Comparison of ENCODE assay signal across 11 cellular contexts in genomic region chr3:194984624-194985023, GRCh38.
DNase-seq lines count a peak whose midpoint lies in the region; ATAC-seq, FAIRE-seq and TF ChIP-seq lines count a peak whose summit lies in the region.
"Had no signal": no experiment of that assay in that cellular context is flagged by ENCODE, and none has a peak within 500 bp of the region (broad histone marks: within the 10 kb centered on the region; RNA-seq: fewer than 3 reads in every experiment).

No MANE protein-coding gene starts in this region.

- TF ChIP-seq CTCF in GM23338 (conservative IDR thresholded peaks at IDR 0.05; ENCODE audit: low read depth in 2 of 2) = no peak
- no peak for TF ChIP-seq CTCF in colonic mucosa (IDR thresholded peaks at IDR 0.05)
- TF ChIP-seq CTCF in lower lobe of right lung (IDR thresholded peaks at IDR 0.05) = no peak

- peak overlapping the region; percentile 64; the same call in 1 of the 2 replicates for H3K4me2 ChIP-seq in GM23338

- peak overlapping the region; percentile 49; the same call in 2 of the 3 replicates for H3K4me3 Mint-ChIP-seq in GM23338
- H3K4me3 Mint-ChIP-seq: activated T-cell treated with anti-CD3 and anti-CD28 coated beads, Interleukin-2, amount 50 U/mL, for 4 hours; CD8-positive, alpha-beta T cell had no signal

- H3F3A ChIP-seq in GM23338 (replicated peaks; ENCODE audit: low read depth) = no peaks in the 10 kb centered on the region

- peaks cover 3% of the 10 kb centered on the region; the same call in 1 of the 3 replicates for H3K9me3 Mint-ChIP-seq in GM23338

- no peaks in the 10 kb centered on the region for H3K36me3 Mint-ChIP-seq in GM23338 (ENCODE audit: low read depth)
- H3K36me3 Mint-ChIP-seq: CD8-positive, alpha-beta T cell had no signal

- H3K9me2 ChIP-seq in GM23338 (ENCODE audit: insufficient read depth) = 0 out of 2 replicates have a peak, but pooled peaks cover 3% of the 10 kb centered on the region

- H3K9me3 ChIP-seq in colonic mucosa = no peaks in the 10 kb centered on the region
- no peaks in the 10 kb centered on the region for H3K9me3 ChIP-seq in lower lobe of right lung
- no peaks in the 10 kb centered on the region for H3K9me3 ChIP-seq in small intestine (ENCODE audit: control insufficient read depth, low read depth)

- peak overlapping the region; percentile 41; the same call in 1 of the 2 replicates for H3K4me3 ChIP-seq in GM23338
- H3K4me3 ChIP-seq in colonic mucosa = peak overlapping the region; percentile 30
- peak overlapping the region; percentile 36 for H3K4me3 ChIP-seq in lower lobe of right lung
- peak overlapping the region in 1 of 2 donors; percentile 6 for H3K4me3 ChIP-seq in small intestine (ENCODE audit: low read depth in 1 of 2, low read length in 2 of 2)

- H3K4me1 ChIP-seq in GM23338 (ENCODE audit: insufficient read depth) (no peaks in the 10 kb centered on the region), colonic mucosa (peaks cover 5% of the 10 kb centered on the region), lower lobe of right lung (no peaks in the 10 kb centered on the region), small intestine (ENCODE audit: control insufficient read depth in 2 of 2, insufficient read depth in 1 of 2, low read depth in 1 of 2, low read length in 1 of 2) (no peaks in the 10 kb centered on the region)

- intact Hi-C loops in colonic mucosa (cut with DNase I) (loop anchor here (5.0 to 10.0 kb wide), 2 partner anchors 270 to 302 kb away; no protein-coding TSS in a partner anchor), lower lobe of right lung (cut with DNase I) (no loop called here)

- no peak overlapping the region for H3K27ac ChIP-seq in GM23338 (ENCODE audit: low read depth)
- peak overlapping the region; percentile 13 for H3K27ac ChIP-seq in colonic mucosa
- H3K27ac ChIP-seq in lower lobe of right lung = no peak overlapping the region
- no peak overlapping the region for H3K27ac ChIP-seq in small intestine (ENCODE audit: low read depth in 1 of 2, low read length in 1 of 2)

- H3K9ac ChIP-seq in colonic mucosa (ENCODE audit: low read depth in 2 of 2, low read length in 2 of 2) = peak overlapping the region in 1 of 2 donors; percentile 34

- WGBS in small intestine, 3 donors = 16 to 60% (median 33%) methylated on average over 9 of the region's 9 CpGs

- H3K4me1 Mint-ChIP-seq in GM23338 = peaks cover 10% of the 10 kb centered on the region

- H3K27ac Mint-ChIP-seq in GM23338 = no peak overlapping the region
- H3K27ac Mint-ChIP-seq: CD8-positive, alpha-beta T cell had no signal

- no peaks in the 10 kb centered on the region for H4K20me1 ChIP-seq in GM23338 (replicated peaks; ENCODE audit: insufficient read depth)

- no peaks in the 10 kb centered on the region for H3K36me3 ChIP-seq in GM23338 (ENCODE audit: insufficient read depth)
- no peaks in the 10 kb centered on the region for H3K36me3 ChIP-seq in colonic mucosa
- H3K36me3 ChIP-seq in lower lobe of right lung = no peaks in the 10 kb centered on the region
- H3K36me3 ChIP-seq in small intestine (ENCODE audit: control insufficient read depth in 2 of 2, insufficient read depth in 2 of 2, low read length in 2 of 2) = no peaks in the 10 kb centered on the region

- H3K27me3 Mint-ChIP-seq in GM23338 (ENCODE audit: insufficient read depth, low read depth, poor library complexity) = peaks cover 10% of the 10 kb centered on the region

- FAIRE-seq in small intestine (lab: Jason Lieb, UNC) = no peak

- H3K27me3 ChIP-seq in GM23338 (ENCODE audit: insufficient read depth) (no peaks in the 10 kb centered on the region), colonic mucosa (peaks cover 3% of the 10 kb centered on the region), lower lobe of right lung (ENCODE audit: low read depth) (no peaks in the 10 kb centered on the region), small intestine (ENCODE audit: control insufficient read depth in 2 of 2, insufficient read depth in 2 of 2, low read length in 2 of 2) (no peaks in the 10 kb centered on the region)

- no peak for DNase-seq in GM23338 (ENCODE audit: low spot score)
- peak; percentile 63 for DNase-seq in colonic mucosa
- no peak for DNase-seq in lower lobe of right lung
- DNase-seq in small intestine = peak; percentile 42
- DNase-seq in stimulated activated CD4-positive, alpha-beta T cell treated with anti-CD3 and anti-CD28 coated beads, Interleukin-4, amount 100 ng/mL, for 24 hours = no peak
- DNase-seq in NCI-H2029 (lab: John Stamatoyannopoulos, UW) = no peak
- DNase-seq: activated T-cell treated with anti-CD3 and anti-CD28 coated beads, Interleukin-2, amount 50 U/mL, for 4 hours; NCI-H82 had no signal

- peak overlapping the region; percentile 96 for H2AFZ ChIP-seq in GM23338

- H3K79me2 ChIP-seq in GM23338 (replicated peaks; ENCODE audit: insufficient read depth) = no peaks in the 10 kb centered on the region

- no peak for ATAC-seq in GM23338
- no peak for ATAC-seq in lower lobe of right lung
- ATAC-seq in HG02610 (IDR thresholded peaks at IDR 0.05; ENCODE audit: unreplicated experiment) = no peak
- no peak for ATAC-seq in HG03571 (IDR thresholded peaks at IDR 0.05; ENCODE audit: unreplicated experiment)
- ATAC-seq: activated T-cell treated with anti-CD3 and anti-CD28 coated beads, Interleukin-2, amount 50 U/mL, for 4 hours; CD8-positive, alpha-beta T cell had no signal

TF ChIP-seq in GM23338, 12 proteins besides CTCF, POLR2A, EP300 and RAD21:
- TF ChIP-seq POLR2AphosphoS5 (IDR thresholded peaks at IDR 0.05; ENCODE audit: low read depth) (no peak), ZNF114 (CRISPR knock-in tag; IDR thresholded peaks at IDR 0.05) (no peak)

Comparison
In these comparisons a context has a peak if more than half of its experiments do, and no peak if none do; other contexts are left out.
1. DNase-seq: peak in colonic mucosa (single experiment) and small intestine (single experiment); none in GM23338 (single experiment), lower lobe of right lung (single experiment), stimulated activated CD4-positive, alpha-beta T cell treated with anti-CD3 and anti-CD28 coated beads, Interleukin-4, amount 100 ng/mL, for 24 hours (single experiment) and NCI-H2029 (single experiment).